ENCODE assay signal across 10 cellular contexts in the genomic region with DNA sequence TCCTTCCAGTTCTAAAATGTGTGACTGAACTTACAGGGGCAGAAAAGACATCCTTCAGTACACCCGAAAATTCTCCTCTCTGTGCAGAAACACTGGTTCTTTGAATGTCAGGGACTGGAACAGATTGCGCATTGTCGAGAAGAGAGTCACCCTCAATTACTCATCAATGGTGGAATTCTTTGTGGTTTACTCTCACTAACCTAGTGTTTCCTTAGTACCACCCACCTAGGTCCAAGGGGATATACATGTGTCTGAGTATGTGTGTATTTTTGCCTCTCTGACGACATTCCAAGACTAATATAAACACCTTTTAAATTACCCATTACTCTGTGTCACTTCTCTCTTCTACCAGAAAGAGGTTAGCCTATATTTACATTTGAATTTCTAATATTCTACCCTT.
DNase-seq lines count a peak whose midpoint lies in the region; ATAC-seq and TF ChIP-seq lines count a peak whose summit lies in the region.
"Had no signal": no experiment of that assay in that cellular context is flagged by ENCODE, and none has a peak within 500 bp of the region (broad histone marks: within the 10 kb centered on the region; RNA-seq: fewer than 3 reads in every experiment).

No MANE protein-coding gene starts in this region.

- DNase-seq in H4 (ENCODE audit: low spot score): peak; percentile 96
- peak; percentile 66 to 89 for DNase-seq in SJSA1 (ENCODE audit: low read depth in 1 of 2, low spot score in 2 of 2)
- peak; percentile 89 for DNase-seq in fibroblast of peridontal ligament (ENCODE audit: extremely low read depth)
- peak; percentile 95 for DNase-seq in skeletal muscle cell (ENCODE audit: low read depth)
- DNase-seq in neural progenitor cell (ENCODE audit: low spot score): no peak
- no peak for DNase-seq in SHP77 (lab: John Stamatoyannopoulos, UW)
- DNase-seq: central memory CD4-positive, alpha-beta T cell; hippocampal formation had no signal

- no peak for TF ChIP-seq CTCF in neural progenitor cell (IDR thresholded peaks at IDR 0.05)

- H3K9ac ChIP-seq in neural progenitor cell: no peak overlapping the region

- no peaks in the 10 kb centered on the region for H3K79me2 ChIP-seq in neural progenitor cell (ENCODE audit: low read depth)

- H2AFZ ChIP-seq in neural progenitor cell (replicated peaks): no peak overlapping the region

- H3K9me3 Mint-ChIP-seq in neural progenitor cell: no peaks in the 10 kb centered on the region

- no peak for ATAC-seq in GM18909 (IDR thresholded peaks at IDR 0.05; ENCODE audit: poor library complexity, unreplicated experiment)
- no peak for ATAC-seq in HG03139 (IDR thresholded peaks at IDR 0.05; ENCODE audit: unreplicated experiment)

- peaks cover 18% of the 10 kb centered on the region for H3K4me1 Mint-ChIP-seq in neural progenitor cell

- peak overlapping the region; percentile 82 for H3K27ac ChIP-seq in SJSA1
- no peak overlapping the region for H3K27ac ChIP-seq in neural progenitor cell

- no peaks in the 10 kb centered on the region for H3K27me3 Mint-ChIP-seq in neural progenitor cell (ENCODE audit: insufficient read depth, low read depth)

- H3K4me1 ChIP-seq in SJSA1 (replicated peaks): peaks cover 40% of the 10 kb centered on the region
- H3K4me1 ChIP-seq in neural progenitor cell: no peaks in the 10 kb centered on the region

- H3K27ac Mint-ChIP-seq in neural progenitor cell: no peak overlapping the region

- H3K4me3 Mint-ChIP-seq in neural progenitor cell: no peak overlapping the region

- no peaks in the 10 kb centered on the region for H3K36me3 Mint-ChIP-seq in neural progenitor cell

- H3K4me3 ChIP-seq in SJSA1 (no peak overlapping the region), skeletal muscle cell (ENCODE audit: low read depth, low read length) (no peak overlapping the region), neural progenitor cell (no peak overlapping the region)

- H3K36me3 ChIP-seq in SJSA1: no peaks in the 10 kb centered on the region
- H3K36me3 ChIP-seq in neural progenitor cell: no peaks in the 10 kb centered on the region

- H3K9me3 ChIP-seq in SJSA1 (replicated peaks) (no peaks in the 10 kb centered on the region), neural progenitor cell (ENCODE audit: low read depth) (no peaks in the 10 kb centered on the region)

- H3K4me2 ChIP-seq in neural progenitor cell: no peak overlapping the region

- no peaks in the 10 kb centered on the region for H3K27me3 ChIP-seq in SJSA1 (replicated peaks)
- no peaks in the 10 kb centered on the region for H3K27me3 ChIP-seq in neural progenitor cell

- no peaks in the 10 kb centered on the region for H3F3A ChIP-seq in neural progenitor cell (ENCODE audit: low read depth)

- H4K20me1 ChIP-seq in neural progenitor cell (ENCODE audit: low read depth): no peaks in the 10 kb centered on the region

Comparison
In these comparisons a context has a peak if more than half of its experiments do, and no peak if none do; other contexts are left out.
1. DNase-seq: peak in H4 (single experiment), SJSA1 (2 of 2), fibroblast of peridontal ligament (single experiment) and skeletal muscle cell (single experiment); none in neural progenitor cell (single experiment) and SHP77 (0 of 2).